31 cellular contexts compared by ENCODE assay signal in the genomic region with DNA sequence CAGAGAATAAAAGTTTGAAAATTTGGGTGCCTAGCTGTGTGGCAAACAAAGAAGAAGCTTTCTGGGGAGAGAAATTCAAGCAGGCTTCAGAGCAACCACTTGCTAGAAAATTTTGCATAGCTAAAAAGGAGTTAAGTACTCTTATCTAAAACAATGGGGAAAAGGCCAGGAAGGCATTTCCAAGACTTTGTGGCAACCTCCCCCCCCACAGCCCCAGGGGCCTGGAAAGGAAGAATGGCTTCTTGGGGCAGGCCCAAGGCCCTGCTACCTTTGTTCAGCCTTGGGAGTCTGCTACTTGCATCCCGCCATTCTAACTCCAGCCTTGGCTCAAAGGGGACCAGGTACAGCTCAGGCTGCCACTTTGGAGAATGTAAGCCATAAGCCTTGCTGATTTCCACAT.
"Had no signal": no experiment of that assay in that cellular context is flagged by ENCODE, and none has a peak within 500 bp of the region (broad histone marks: within the 10 kb centered on the region; RNA-seq: fewer than 3 reads in every experiment).

No MANE protein-coding gene starts in this region.

- H3K27me3 Mint-ChIP-seq: activated CD4-positive, alpha-beta memory T cell treated with anti-CD3 and anti-CD28 coated beads, Interleukin-2, amount 10 ng/mL, durations not matched to agents 7 days and 5 days; activated CD4-positive, alpha-beta T cell treated with anti-CD3 and anti-CD28 coated beads, Interleukin-2, amount 10 ng/mL, durations not matched to agents 7 days and 5 days; activated T-helper 17 cell treated with anti-CD3 and anti-CD28 coated beads, Interleukin-2, amount 50 U/mL, for 72 hours; progenitor cell of endocrine pancreas had no signal

- H3K36me3 ChIP-seq: brain microvascular endothelial cell, gastrocnemius medialis, neutrophil, right lobe of liver, transverse colon, WERI-Rb-1 had no signal

- H3K4me3 Mint-ChIP-seq: activated CD4-positive, alpha-beta memory T cell treated with anti-CD3 and anti-CD28 coated beads, Interleukin-2, amount 10 ng/mL, durations not matched to agents 7 days and 5 days; activated CD4-positive, alpha-beta T cell treated with anti-CD3 and anti-CD28 coated beads, Interleukin-2, amount 10 ng/mL, durations not matched to agents 7 days and 5 days; activated T-cell treated with anti-CD3 and anti-CD28 coated beads, Interleukin-2, amount 50 U/mL, for 24 hours; activated T-helper 17 cell treated with anti-CD3 and anti-CD28 coated beads, Interleukin-2, amount 50 U/mL, for 72 hours; mesothelial cell of epicardium; naive B cell; nephron progenitor cell; T-helper 1 cell treated with Interleukin-12 subunit alpha and Interleukin-12 subunit beta and Interleukin-4 antibody, amounts not matched to agents 30 μg/mL and 1 μg/mL, for 36 hours had no signal

- H3K4me3 ChIP-seq: coronary artery, dorsolateral prefrontal cortex, gastrocnemius medialis, right lobe of liver, testis, transverse colon had no signal

- H3K4me1 Mint-ChIP-seq: activated CD4-positive, alpha-beta memory T cell treated with anti-CD3 and anti-CD28 coated beads, Interleukin-2, amount 10 ng/mL, durations not matched to agents 7 days and 5 days; activated CD4-positive, alpha-beta T cell treated with anti-CD3 and anti-CD28 coated beads, Interleukin-2, amount 10 ng/mL, durations not matched to agents 7 days and 5 days; activated T-helper 17 cell treated with anti-CD3 and anti-CD28 coated beads, Interleukin-2, amount 50 U/mL, for 72 hours; mesothelial cell of epicardium; naive B cell; nephron progenitor cell had no signal

- H3K27ac Mint-ChIP-seq: activated CD4-positive, alpha-beta memory T cell treated with anti-CD3 and anti-CD28 coated beads, Interleukin-2, amount 10 ng/mL, durations not matched to agents 7 days and 5 days; activated CD4-positive, alpha-beta T cell treated with anti-CD3 and anti-CD28 coated beads, Interleukin-2, amount 10 ng/mL, durations not matched to agents 7 days and 5 days; activated T-cell treated with anti-CD3 and anti-CD28 coated beads, Interleukin-2, amount 50 U/mL, for 24 hours; activated T-helper 17 cell treated with anti-CD3 and anti-CD28 coated beads, Interleukin-2, amount 50 U/mL, for 72 hours; mesothelial cell of epicardium; naive B cell; nephron progenitor cell; progenitor cell of endocrine pancreas; T-helper 1 cell treated with Interleukin-12 subunit alpha and Interleukin-12 subunit beta and Interleukin-4 antibody, amounts not matched to agents 30 μg/mL and 1 μg/mL, for 36 hours had no signal

- H3K4me1 ChIP-seq: right lobe of liver had no signal

- H3K27ac ChIP-seq: brain microvascular endothelial cell, coronary artery, dorsolateral prefrontal cortex, gastrocnemius medialis, neutrophil, right lobe of liver, testis, transverse colon, WERI-Rb-1 had no signal

- ATAC-seq: activated T-helper 17 cell treated with anti-CD3 and anti-CD28 coated beads, Interleukin-2, amount 50 U/mL, for 72 hours; gastrocnemius medialis; left cardiac atrium; left ventricle myocardium superior; right lobe of liver; stimulated activated naive CD8-positive, alpha-beta T cell treated with anti-CD3 and anti-CD28 coated beads, Interleukin-15, Interleukin-2, amounts not matched to agents 100 U/mL and 50 U/mL, for 24 hours had no signal

- DNase-seq: activated CD4-positive, alpha-beta memory T cell treated with anti-CD3 and anti-CD28 coated beads, Interleukin-2, amount 10 ng/mL, durations not matched to agents 7 days and 5 days; activated CD4-positive, alpha-beta T cell treated with anti-CD3 and anti-CD28 coated beads for 1 hour; activated CD4-positive, alpha-beta T cell treated with anti-CD3 and anti-CD28 coated beads, Interleukin-2, amount 10 ng/mL, durations not matched to agents 7 days and 5 days; activated CD8-positive, alpha-beta memory T cell treated with anti-CD3 and anti-CD28 coated beads, Interleukin-2, amount 50 U/mL, for 48 hours; activated gamma-delta T cell treated with Interleukin-2 at 50 U/mL for 16 hours; activated naive CD4-positive, alpha-beta T cell treated with anti-CD3 and anti-CD28 coated beads, Interleukin-2, amount 50 U/mL, for 16 hours; activated T-cell treated with anti-CD3 and anti-CD28 coated beads, Interleukin-2, amount 50 U/mL, for 24 hours; amniotic stem cell; brain microvascular endothelial cell; dorsolateral prefrontal cortex; effector memory CD4-positive, alpha-beta T cell; erythroblast; gastrocnemius medialis; glutamatergic neuron; left cardiac atrium; left ventricle myocardium superior; naive B cell; nephron progenitor cell; right lobe of liver; stimulated activated CD4-positive, alpha-beta T cell treated with anti-CD3 and anti-CD28 coated beads, Interleukin-2, amount 100 ng/mL, for 48 hours; stimulated activated naive CD8-positive, alpha-beta T cell treated with anti-CD3 and anti-CD28 coated beads, Interleukin-15, Interleukin-2, amounts not matched to agents 100 U/mL and 50 U/mL, for 24 hours; T-helper 9 cell; testis; transverse colon; WERI-Rb-1 had no signal

- H3K36me3 Mint-ChIP-seq: mesothelial cell of epicardium, naive B cell had no signal

- H3K9me3 ChIP-seq: gastrocnemius medialis, neutrophil, right lobe of liver, testis, transverse colon had no signal

- H3K27me3 ChIP-seq: brain microvascular endothelial cell, gastrocnemius medialis, neutrophil, right lobe of liver, testis, transverse colon had no signal

- H3K9me3 Mint-ChIP-seq: activated CD4-positive, alpha-beta memory T cell treated with anti-CD3 and anti-CD28 coated beads, Interleukin-2, amount 10 ng/mL, durations not matched to agents 7 days and 5 days; activated CD4-positive, alpha-beta T cell treated with anti-CD3 and anti-CD28 coated beads, Interleukin-2, amount 10 ng/mL, durations not matched to agents 7 days and 5 days; activated T-helper 17 cell treated with anti-CD3 and anti-CD28 coated beads, Interleukin-2, amount 50 U/mL, for 72 hours; nephron progenitor cell; T-helper 1 cell treated with Interleukin-12 subunit alpha and Interleukin-12 subunit beta and Interleukin-4 antibody, amounts not matched to agents 30 μg/mL and 1 μg/mL, for 36 hours had no signal
